ENCODE assay signal across 26 cellular contexts in genomic region chr6:21836292-21836691, GRCh38.
DNase-seq lines count a peak whose midpoint lies in the region; ATAC-seq, FAIRE-seq and TF ChIP-seq lines count a peak whose summit lies in the region.
"Had no signal": no experiment of that assay in that cellular context is flagged by ENCODE, and none has a peak within 500 bp of the region (broad histone marks: within the 10 kb centered on the region; RNA-seq: fewer than 3 reads in every experiment).

No MANE protein-coding gene starts in this region.

- H3K4me3 ChIP-seq in GM23338: peak overlapping the region; percentile 29
- H3K4me3 ChIP-seq in iPS-18a (ENCODE audit: low read length): peak overlapping the region; percentile 0
- H3K4me3 ChIP-seq in small intestine (ENCODE audit: low read depth in 1 of 2, low read length in 2 of 2): no peak overlapping the region
- H3K4me3 ChIP-seq: esophagus squamous epithelium, upper lobe of left lung had no signal

- DNase-seq in GM23338 (ENCODE audit: low spot score): no peak
- DNase-seq in WTC11 (ENCODE audit: low spot score): no peak
- no peak for DNase-seq in type B pancreatic cell (ENCODE audit: extremely low spot score, unreplicated experiment)
- DNase-seq in DMS114 treated with DMSO at 0.1 percent for 48 hours (lab: John Stamatoyannopoulos, UW; ENCODE audit: unreplicated experiment): no peak
- DNase-seq in small intestine: no peak
- DNase-seq: activated CD4-positive, alpha-beta T cell treated with anti-CD3 and anti-CD28 coated beads for 4 hours; activated effector memory CD4-positive, alpha-beta T cell treated with anti-CD3 and anti-CD28 coated beads, Interleukin-2, amount 50 U/mL, for 16 hours; activated naive CD8-positive, alpha-beta T cell treated with anti-CD3 and anti-CD28 coated beads, Interleukin-2, amount 10 ng/mL, durations not matched to agents 7 days and 5 days; activated T-cell treated with anti-CD3 and anti-CD28 coated beads for 4 hours; CD4-positive, alpha-beta memory T cell; central memory CD4-positive, alpha-beta T cell; esophagus squamous epithelium; HCEC 1CT; naive thymus-derived CD8-positive, alpha-beta T cell; NCI-H1048; NCI-H1694 treated with DMSO at 0.1 percent for 48 hours; NCI-H510A treated with DMSO at 0.1 percent for 48 hours; NK-92 treated with Interleukin-12 subunit alpha and Interleukin-12 subunit beta, amount 100 ng/mL, for 24 hours; PC-3; stimulated activated CD4-positive, alpha-beta T cell treated with anti-CD3 and anti-CD28 coated beads, Interleukin-2, amount 100 ng/mL, for 48 hours; substantia nigra; upper lobe of left lung had no signal

- H3K27me3 Mint-ChIP-seq in GM23338 (ENCODE audit: insufficient read depth, low read depth, poor library complexity): peaks cover 9% of the 10 kb centered on the region
- H3K27me3 Mint-ChIP-seq in WTC11 (ENCODE audit: low read depth): no peaks in the 10 kb centered on the region
- no peaks in the 10 kb centered on the region for H3K27me3 Mint-ChIP-seq in type B pancreatic cell
- H3K27me3 Mint-ChIP-seq: CD4-positive, alpha-beta memory T cell; naive thymus-derived CD8-positive, alpha-beta T cell had no signal

- no peak overlapping the region for H3K9ac ChIP-seq in iPS-18a (ENCODE audit: low read length)

- peaks cover 79% of the 10 kb centered on the region for H3K79me2 ChIP-seq in GM23338 (replicated peaks; ENCODE audit: insufficient read depth)

- H3K36me3 Mint-ChIP-seq in GM23338 (ENCODE audit: low read depth) (peaks cover 27% of the 10 kb centered on the region), WTC11 (peaks cover 11% of the 10 kb centered on the region), type B pancreatic cell (peaks cover 14% of the 10 kb centered on the region)
- H3K36me3 Mint-ChIP-seq: activated naive CD8-positive, alpha-beta T cell treated with anti-CD3 and anti-CD28 coated beads, Interleukin-2, amount 10 ng/mL, durations not matched to agents 7 days and 5 days; CD4-positive, alpha-beta memory T cell; naive thymus-derived CD8-positive, alpha-beta T cell had no signal

- H2AFZ ChIP-seq in GM23338: no peak overlapping the region

- POLR2A ChIA-PET in WTC11 (lab: Charles Lee): interaction anchor here (1.8 kb wide), 1 partner anchor 11 kb away, joined by 4 read pairs; no protein-coding TSS in a partner anchor

- H3F3A ChIP-seq in GM23338 (replicated peaks; ENCODE audit: low read depth): 0 out of 2 replicates have a peak, but pooled peaks cover 13% of the 10 kb centered on the region

- WGBS in small intestine, 3 donors: 78 to 84% (median 80%) methylated on average over 6 of the region's 6 CpGs

- ATAC-seq in GM23338 (no peak), WTC11 (no peak), GM21786 (IDR thresholded peaks at IDR 0.05; ENCODE audit: unreplicated experiment) (no peak)
- ATAC-seq: naive thymus-derived CD8-positive, alpha-beta T cell; PC-3 had no signal

- CTCF ChIA-PET in WTC11 (lab: Charles Lee): no interaction called here

- H3K27me3 ChIP-seq in GM23338 (ENCODE audit: insufficient read depth) (no peaks in the 10 kb centered on the region), iPS-18a (ENCODE audit: control insufficient read depth, insufficient read depth, low read length) (no peaks in the 10 kb centered on the region), small intestine (ENCODE audit: control insufficient read depth in 2 of 2, insufficient read depth in 2 of 2, low read length in 2 of 2) (no peaks in the 10 kb centered on the region)
- H3K27me3 ChIP-seq: esophagus squamous epithelium, upper lobe of left lung had no signal

- FAIRE-seq in small intestine (lab: Jason Lieb, UNC): no peak
- FAIRE-seq: keratinocyte had no signal

- H3K36me3 ChIP-seq in GM23338 (ENCODE audit: insufficient read depth) (no peaks in the 10 kb centered on the region), iPS-18a (ENCODE audit: control insufficient read depth, low read depth, low read length) (peaks cover 5% of the 10 kb centered on the region), small intestine (ENCODE audit: control insufficient read depth in 2 of 2, insufficient read depth in 2 of 2, low read length in 2 of 2) (no peaks in the 10 kb centered on the region)
- H3K36me3 ChIP-seq: esophagus squamous epithelium, upper lobe of left lung had no signal

- H3K9me3 ChIP-seq in iPS-18a (ENCODE audit: control insufficient read depth, low read depth, low read length): no peaks in the 10 kb centered on the region
- no peaks in the 10 kb centered on the region for H3K9me3 ChIP-seq in small intestine (ENCODE audit: control insufficient read depth, low read depth)
- H3K9me3 ChIP-seq: esophagus squamous epithelium, upper lobe of left lung had no signal

- TF ChIP-seq CTCF in GM23338 (conservative IDR thresholded peaks at IDR 0.05; ENCODE audit: low read depth in 2 of 2) (no peak), WTC11 (IDR thresholded peaks at IDR 0.05) (no peak), type B pancreatic cell (conservative IDR thresholded peaks at IDR 0.05) (no peak)

- H3K4me2 ChIP-seq in GM23338: peak overlapping the region; percentile 53

- H3K4me1 ChIP-seq in GM23338 (ENCODE audit: insufficient read depth): peaks cover 57% of the 10 kb centered on the region
- peaks cover 29% of the 10 kb centered on the region for H3K4me1 ChIP-seq in iPS-18a (ENCODE audit: control insufficient read depth, low read depth, low read length)
- no peaks in the 10 kb centered on the region for H3K4me1 ChIP-seq in small intestine (ENCODE audit: control insufficient read depth in 2 of 2, insufficient read depth in 1 of 2, low read depth in 1 of 2, low read length in 1 of 2)
- H3K4me1 ChIP-seq: esophagus squamous epithelium, upper lobe of left lung had no signal

- H3K4me3 Mint-ChIP-seq in GM23338 (peak overlapping the region; percentile 32; the same call in 2 of the 3 replicates), WTC11 (peak overlapping the region; percentile 20), type B pancreatic cell (peak overlapping the region; percentile 26)
- H3K4me3 Mint-ChIP-seq: activated naive CD8-positive, alpha-beta T cell treated with anti-CD3 and anti-CD28 coated beads, Interleukin-2, amount 10 ng/mL, durations not matched to agents 7 days and 5 days; CD4-positive, alpha-beta memory T cell; naive thymus-derived CD8-positive, alpha-beta T cell had no signal

- H3K9me3 Mint-ChIP-seq in GM23338 (no peaks in the 10 kb centered on the region), WTC11 (0 out of 2 replicates have a peak, but pooled peaks cover 4% of the 10 kb centered on the region), type B pancreatic cell (no peaks in the 10 kb centered on the region)
- H3K9me3 Mint-ChIP-seq: CD4-positive, alpha-beta memory T cell; naive thymus-derived CD8-positive, alpha-beta T cell had no signal

- H3K27ac ChIP-seq in GM23338 (ENCODE audit: low read depth) (peak overlapping the region; percentile 75), iPS-18a (ENCODE audit: low read length) (peak overlapping the region; percentile 12), small intestine (ENCODE audit: low read depth in 1 of 2, low read length in 1 of 2) (no peak overlapping the region)
- H3K27ac ChIP-seq: esophagus squamous epithelium, upper lobe of left lung had no signal

- H4K20me1 ChIP-seq in GM23338 (replicated peaks; ENCODE audit: insufficient read depth): no peaks in the 10 kb centered on the region; the same call in 1 of the 2 replicates

- no peaks in the 10 kb centered on the region for H3K9me2 ChIP-seq in GM23338 (ENCODE audit: insufficient read depth)

- H3K27ac Mint-ChIP-seq in GM23338 (peak overlapping the region; percentile 22), WTC11 (peak overlapping the region; percentile 95), type B pancreatic cell (peak overlapping the region; percentile 36)
- H3K27ac Mint-ChIP-seq: activated naive CD8-positive, alpha-beta T cell treated with anti-CD3 and anti-CD28 coated beads, Interleukin-2, amount 10 ng/mL, durations not matched to agents 7 days and 5 days; CD4-positive, alpha-beta memory T cell; naive thymus-derived CD8-positive, alpha-beta T cell; T-helper 2 cell treated with Interferon-gamma antibody and Interleukin-4, amounts not matched to agents 5 μg/mL and 100 μg/mL, for 36 hours had no signal

- H3K4me1 Mint-ChIP-seq in GM23338: peaks cover 59% of the 10 kb centered on the region
- peaks cover 66% of the 10 kb centered on the region for H3K4me1 Mint-ChIP-seq in WTC11
- H3K4me1 Mint-ChIP-seq in type B pancreatic cell (ENCODE audit: unreplicated experiment): peaks cover 30% of the 10 kb centered on the region
- H3K4me1 Mint-ChIP-seq: CD4-positive, alpha-beta memory T cell had no signal

TF ChIP-seq in GM23338, 12 proteins besides CTCF, POLR2A, EP300 and RAD21 (continues in another document):
- TF ChIP-seq CREB1 (CRISPR knock-in tag; IDR thresholded peaks at IDR 0.05; ENCODE audit: low read depth) (no peak), JUNB (IDR thresholded peaks at IDR 0.05; ENCODE audit: unreplicated experiment) (no peak), NANOG (IDR thresholded peaks at IDR 0.05; ENCODE audit: borderline replicate concordance) (no peak), ZNF331 (CRISPR knock-in tag; IDR thresholded peaks at IDR 0.05; ENCODE audit: low read depth) (no peak)

TF ChIP-seq in WTC11, 78 proteins besides CTCF, POLR2A, EP300 and RAD21 (continues in another document):
- TF ChIP-seq ZNF423 (CRISPR knock-in tag; IDR thresholded peaks at IDR 0.05) (no peak), ZNF671 (CRISPR knock-in tag; IDR thresholded peaks at IDR 0.05) (no peak), ZBTB43 (CRISPR knock-in tag; IDR thresholded peaks at IDR 0.05) (no peak)

Comparison
In these comparisons a context has a peak if more than half of its experiments do, and no peak if none do; other contexts are left out.
1. H3K27ac ChIP-seq: peak in GM23338 (single experiment) and iPS-18a (single experiment); none in small intestine (0 of 2).
2. H3K4me3 ChIP-seq: peak in GM23338 (single experiment) and iPS-18a (single experiment); none in small intestine (0 of 2).
3. H3K27ac Mint-ChIP-seq: peak in every context shown above with its lines; median percentile 95 in WTC11; 36 in type B pancreatic cell; 22 in GM23338.
4. Peak in every context shown above with its lines, with median percentiles within 50 percentile points of each other: H3K4me3 Mint-ChIP-seq.